ENCODE assay signal across 8 cellular contexts in the genomic region with DNA sequence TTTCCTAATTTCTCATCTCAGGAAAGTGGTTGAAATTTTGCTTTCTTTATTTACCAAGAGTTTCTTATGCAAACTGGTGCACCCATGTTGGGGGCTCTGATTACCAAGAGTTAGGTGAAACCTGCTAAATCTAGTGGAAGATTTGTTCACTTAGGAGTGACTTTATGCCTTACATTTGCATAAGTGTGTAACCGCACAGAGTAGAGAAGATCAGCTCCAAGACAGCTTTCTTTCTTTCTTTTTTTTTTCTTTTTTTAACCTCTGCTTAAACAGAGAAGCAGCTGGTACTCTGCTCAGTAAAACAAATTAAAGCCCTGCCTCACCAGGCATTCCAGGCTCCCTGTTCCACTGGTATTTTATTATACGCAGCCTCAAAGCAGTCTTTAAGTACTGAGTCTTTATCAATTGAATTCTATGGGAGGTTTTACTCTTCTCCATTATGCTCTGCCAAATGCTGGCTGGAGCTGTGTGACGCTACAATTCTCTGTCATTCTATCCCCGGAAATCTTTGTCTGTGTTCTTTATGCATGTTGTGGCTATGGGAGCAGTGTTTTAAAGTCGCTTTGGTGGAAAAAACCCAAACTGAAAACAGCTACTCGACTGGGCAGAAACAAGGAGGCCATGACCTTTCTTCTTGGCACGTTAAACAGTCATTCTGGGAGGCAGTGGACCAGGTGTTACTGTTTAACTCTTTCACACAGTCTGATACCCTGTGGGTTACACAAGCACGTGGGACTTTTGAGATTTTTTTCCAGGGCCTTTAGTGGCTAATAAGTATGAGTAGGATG. TPM values are rescaled to one million over a fixed set of nuclear protein-coding genes. Genes with fewer than 3 reads are reported as not detected.
DNase-seq lines count a peak whose midpoint lies in the region; ATAC-seq lines count a peak whose summit lies in the region.

No MANE protein-coding gene starts in this region.

- peak; percentile 29 for DNase-seq in NCI-H146 (lab: John Stamatoyannopoulos, UW)
- DNase-seq in mesenchymal stem cell = peak; percentile 26
- no peak for DNase-seq in middle frontal gyrus (ENCODE audit: extremely low spot score, low spot score)
- DNase-seq in stimulated activated CD4-positive, alpha-beta T cell treated with anti-CD3 and anti-CD28 coated beads, Interleukin-15, amount 100 ng/mL, for 24 hours = no peak
- no peak for DNase-seq in activated CD8-positive, alpha-beta memory T cell treated with anti-CD3 and anti-CD28 coated beads, Interleukin-2, amount 50 U/mL, for 4 hours
- DNase-seq in SIG-M5 treated with dmso at 0.1 percent for 504 hours (lab: John Stamatoyannopoulos, UW; ENCODE audit: unreplicated experiment) = no peak

- H3K4me3 ChIP-seq in mesenchymal stem cell (ENCODE audit: insufficient read depth in 1 of 2, low read depth in 1 of 2, low read length in 2 of 2) = peak overlapping the region in 1 of 2 experiments; percentile 52

- no peak overlapping the region for H2BK12ac ChIP-seq in mesenchymal stem cell (ENCODE audit: low read length in 2 of 2)

- H3K23ac ChIP-seq in mesenchymal stem cell (ENCODE audit: low read length in 2 of 2) = no peak overlapping the region

- no peak overlapping the region for H2AK5ac ChIP-seq in mesenchymal stem cell (ENCODE audit: low read length, severe bottlenecking)

- no peaks in the 10 kb centered on the region for H3K4me1 ChIP-seq in mesenchymal stem cell (ENCODE audit: control insufficient read depth, insufficient read depth, low read depth, low read length)

- ATAC-seq in GM18508 (IDR thresholded peaks at IDR 0.05; ENCODE audit: insufficient read depth, unreplicated experiment) (peak; percentile 99), GM21825 (IDR thresholded peaks at IDR 0.05; ENCODE audit: unreplicated experiment) (peak; percentile 99)

- H3K27ac ChIP-seq in mesenchymal stem cell (ENCODE audit: low read length, poor library complexity, severe bottlenecking) = peak overlapping the region; percentile 80

- H3K27me3 ChIP-seq in mesenchymal stem cell (ENCODE audit: control insufficient read depth in 1 of 2, insufficient read depth in 1 of 2, low read length in 2 of 2) = no peaks in the 10 kb centered on the region

- peaks cover 5% of the 10 kb centered on the region for H3K9me3 ChIP-seq in mesenchymal stem cell (ENCODE audit: control insufficient read depth, low read length)

- H2BK5ac ChIP-seq in mesenchymal stem cell (ENCODE audit: low read depth, low read length, poor library complexity, severe bottlenecking) = no peak overlapping the region

- H2AFZ ChIP-seq in mesenchymal stem cell (ENCODE audit: low read depth, low read length) = no peak overlapping the region

- H2BK120ac ChIP-seq in mesenchymal stem cell (ENCODE audit: low read depth, low read length) = no peak overlapping the region

- no peak overlapping the region for H3K4ac ChIP-seq in mesenchymal stem cell (ENCODE audit: low read depth in 1 of 2, low read length in 2 of 2)

- no peak overlapping the region for H4K91ac ChIP-seq in mesenchymal stem cell (ENCODE audit: low read length)

- H3K18ac ChIP-seq in mesenchymal stem cell (ENCODE audit: low read depth in 1 of 2, low read length in 2 of 2) = no peak overlapping the region

- peak overlapping the region; percentile 23 for H3K4me2 ChIP-seq in mesenchymal stem cell (ENCODE audit: low read length, poor library complexity, severe bottlenecking)

- no peak overlapping the region for H3K14ac ChIP-seq in mesenchymal stem cell (ENCODE audit: low read length in 2 of 2)

- no peak overlapping the region for H4K8ac ChIP-seq in mesenchymal stem cell (ENCODE audit: low read length)

- H3K9ac ChIP-seq in mesenchymal stem cell (ENCODE audit: low read length) = peak overlapping the region; percentile 65

- H3K79me1 ChIP-seq in mesenchymal stem cell (replicated peaks; ENCODE audit: low read length, poor library complexity, severe bottlenecking) = no peaks in the 10 kb centered on the region

- no peaks in the 10 kb centered on the region for H3K36me3 ChIP-seq in mesenchymal stem cell (ENCODE audit: control insufficient read depth in 1 of 2, insufficient read depth in 2 of 2, low read depth in 1 of 2, low read length in 2 of 2)

- no peak overlapping the region for H2BK15ac ChIP-seq in mesenchymal stem cell (ENCODE audit: low read depth, poor library complexity, severe bottlenecking)

- WGBS in mesenchymal stem cell = 45% methylated on average over 7 of the region's 8 CpGs

RNA-seq across cellular contexts. Expression of a gene that starts 55.2 kb away (rescaled TPM):
- 18.4 TPM for polyA plus RNA-seq in mesenchymal stem cell (2013, experiment 1 of 2)
- 18.6 TPM for polyA plus RNA-seq in mesenchymal stem cell (2013, experiment 2 of 2)

Comparison
In these comparisons a context has a peak if more than half of its experiments do, and no peak if none do; other contexts are left out.
1. DNase-seq: peak in NCI-H146 (single experiment) and mesenchymal stem cell (single experiment); none in middle frontal gyrus (single experiment), stimulated activated CD4-positive, alpha-beta T cell treated with anti-CD3 and anti-CD28 coated beads, Interleukin-15, amount 100 ng/mL, for 24 hours (single experiment), activated CD8-positive, alpha-beta memory T cell treated with anti-CD3 and anti-CD28 coated beads, Interleukin-2, amount 50 U/mL, for 4 hours (single experiment) and SIG-M5 treated with dmso at 0.1 percent for 504 hours (single experiment).